ENCODE assay signal across 27 cellular contexts in the genomic region with DNA sequence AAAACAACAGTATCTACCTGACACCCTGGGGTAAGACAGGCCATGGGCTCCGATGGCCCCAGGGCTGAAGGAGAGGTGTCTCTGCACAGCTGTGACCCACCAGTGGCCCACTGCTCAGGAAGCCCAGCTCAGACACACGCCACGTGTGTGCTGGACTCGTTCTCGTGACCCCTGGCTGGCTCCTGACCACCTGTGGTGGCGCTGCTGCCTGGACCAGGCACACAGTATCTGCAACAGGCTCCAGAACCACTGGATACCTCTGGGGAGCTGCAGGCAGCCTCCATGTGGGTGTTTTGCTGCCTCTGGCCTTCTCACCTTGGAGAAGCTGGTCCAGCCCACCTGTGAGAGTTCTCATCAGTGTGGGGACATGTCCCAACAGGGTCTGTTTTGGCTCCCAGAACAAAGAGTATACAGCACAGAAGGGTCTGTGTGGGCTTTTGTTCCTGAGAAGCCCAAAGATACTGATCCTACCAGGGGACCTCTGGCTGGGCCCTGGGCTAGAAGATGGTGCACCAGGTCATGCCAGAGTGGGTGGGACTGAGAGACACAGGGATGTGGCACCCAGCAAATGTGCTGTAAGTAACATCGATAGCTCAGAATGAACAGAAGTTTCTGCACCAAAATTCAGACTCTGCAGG. TPM values are rescaled to one million over a fixed set of nuclear protein-coding genes. Genes with fewer than 3 reads are reported as not detected.
DNase-seq lines count a peak whose midpoint lies in the region; ATAC-seq, FAIRE-seq and TF ChIP-seq lines count a peak whose summit lies in the region.
"Had no signal": no experiment of that assay in that cellular context is flagged by ENCODE, and none has a peak within 500 bp of the region (broad histone marks: within the 10 kb centered on the region; RNA-seq: fewer than 3 reads in every experiment).

No MANE protein-coding gene starts in this region.

- H3K27me3 Mint-ChIP-seq in endothelial cell (ENCODE audit: unreplicated experiment), result peaks cover 2% of the 10 kb centered on the region

- no peak overlapping the region for H2AFZ ChIP-seq in IMR-90 (replicated peaks; ENCODE audit: low read length, poor library complexity)
- H2AFZ ChIP-seq in K562 (ENCODE audit: low read depth, low read length), result no peak overlapping the region

- H3K4ac ChIP-seq in IMR-90 (ENCODE audit: low read depth, low read length), result no peak overlapping the region

- CTCF ChIA-PET in IMR-90 (lab: Yijun Ruan, JAX), result no interaction called here
- CTCF ChIA-PET in K562 (lab: Yijun Ruan, JAX; ENCODE audit: low intra/inter-chr PET ratio), result no interaction called here

- peak overlapping the region; percentile 58 for H2AK9ac ChIP-seq in IMR-90 (replicated peaks; ENCODE audit: low read depth, low read length, poor library complexity)

- WGBS in IMR-90 (ENCODE audit: extremely low coverage in 2 of 2, insufficient read length in 1 of 2), 2 experiments, result 100% methylated on average over 3 of the region's 7 CpGs; no CpG with 5 or more reads in 1 of the 2 experiments
- WGBS in K562 (ENCODE audit: insufficient coverage, low coverage, missing lambda C conversion rate), result 89% methylated on average over 7 of the region's 7 CpGs
- 89 to 94% (median 92%) methylated on average over 7 of the region's 7 CpGs for WGBS in psoas muscle, 3 donors

- H3K27me3 ChIP-seq in IMR-90 (ENCODE audit: control insufficient read depth, insufficient read depth, low read length) (no peaks in the 10 kb centered on the region), K562 (ENCODE audit: control insufficient read depth in 2 of 2, insufficient read depth in 2 of 2, low read length in 2 of 2) (no peaks in the 10 kb centered on the region), psoas muscle (ENCODE audit: insufficient read depth in 3 of 3, low read length in 2 of 3) (no peaks in the 10 kb centered on the region)
- H3K27me3 ChIP-seq: BE2C had no signal

- H2BK120ac ChIP-seq in IMR-90 (ENCODE audit: low read depth, low read length), result no peak overlapping the region

- no peak overlapping the region for H2BK20ac ChIP-seq in IMR-90 (ENCODE audit: low read depth, low read length)

- H3K4me1 ChIP-seq in IMR-90 (ENCODE audit: control insufficient read depth, insufficient read depth, low read length) (peaks cover 9% of the 10 kb centered on the region), K562 (replicated peaks in 1 of 2; ENCODE audit: control insufficient read depth in 2 of 2, insufficient read depth in 2 of 2, low read length in 2 of 2) (peaks cover 4 to 14% of the 10 kb centered on the region in 2 experiments; a peak in 3 of 5 replicates), psoas muscle (peaks cover 13% of the 10 kb centered on the region)
- H3K4me1 ChIP-seq: BE2C had no signal

- H3K14ac ChIP-seq in IMR-90 (replicated peaks; ENCODE audit: low read depth, low read length), result no peak overlapping the region

- BruUV-seq in IMR-90 (replicated peaks; lab: Mats Ljungman, UMichigan), result no TSS peak
- BruUV-seq in K562 (replicated peaks; lab: Mats Ljungman, UMichigan), result no TSS peak

- no peak overlapping the region for H2BK5ac ChIP-seq in IMR-90 (ENCODE audit: low read depth, low read length, poor library complexity, severe bottlenecking)

- ATAC-seq in IMR-90 (ENCODE audit: low read depth) (no peak), K562 (0 out of 3 replicates have a peak, but pooled peaks have one; percentile 3), HG02588 (IDR thresholded peaks at IDR 0.05; ENCODE audit: unreplicated experiment) (no peak), psoas muscle (no peak), left lobe of liver (no peak)
- ATAC-seq: PC-3 had no signal

- H3K36me3 ChIP-seq in IMR-90 (ENCODE audit: control insufficient read depth, insufficient read depth, low read length) (peaks cover 36% of the 10 kb centered on the region), K562 (ENCODE audit: control insufficient read depth, insufficient read depth, low read length) (peaks cover 58% of the 10 kb centered on the region; the same call in 2 of the 3 replicates), psoas muscle (ENCODE audit: insufficient read depth in 1 of 2, low read depth in 1 of 2) (peaks cover 0 to 59% of the 10 kb centered on the region in 2 donors)

- no peak for TF ChIP-seq CTCF in IMR-90 (conservative IDR thresholded peaks at IDR 0.05; ENCODE audit: low read depth, low read length)
- TF ChIP-seq CTCF in K562 (IDR thresholded peaks at IDR 0.05 in 2 of 3, conservative IDR thresholded peaks at IDR 0.05 in 1 of 3; ENCODE audit: insufficient read depth in 2 of 3, low read depth in 1 of 3, low read length in 3 of 3), result 0 out of 6 replicates have a peak, but pooled peaks of 1 of the 3 experiments have one; percentile 6
- no peak for TF ChIP-seq CTCF in endothelial cell (IDR thresholded peaks at IDR 0.05; ENCODE audit: unreplicated experiment)
- TF ChIP-seq CTCF in psoas muscle (IDR thresholded peaks at IDR 0.05), result no peak

- no peak overlapping the region for H2BK15ac ChIP-seq in IMR-90 (ENCODE audit: low read depth, low read length)

- no peak overlapping the region for H3K23ac ChIP-seq in IMR-90 (ENCODE audit: low read depth, low read length)

- DNase-seq in IMR-90 (no peak), K562 (ENCODE audit: extremely low read depth in 1 of 4, low spot score in 3 of 4) (no peak), endothelial cell (ENCODE audit: low spot score) (no peak), posterior vena cava (ENCODE audit: low spot score) (peak; percentile 78), psoas muscle (no peak), left lobe of liver (ENCODE audit: low spot score) (no peak)
- DNase-seq: 8988T; ACHN; BE2C; CD8-positive, alpha-beta memory T cell; DMS79 treated with DMSO at 0.1 percent for 48 hours; GF-D8; GOT3; HCEC 1CT; NCI-H1105 treated with DMSO at 0.1 percent for 48 hours; NCI-H146; NCI-H1930; NCI-H2107; NCI-H446; NCI-H524 treated with DMSO at 0.1 percent for 48 hours; NCI-H774; PC-3; SK-N-SH had no signal

- peaks cover 23% of the 10 kb centered on the region for H3K36me3 Mint-ChIP-seq in endothelial cell (ENCODE audit: low read depth, unreplicated experiment)

- H3K18ac ChIP-seq in IMR-90 (ENCODE audit: low read depth, low read length), result no peak overlapping the region

- no peak for FAIRE-seq in K562 (lab: Jason Lieb, UNC)

- no peak overlapping the region for H4K8ac ChIP-seq in IMR-90 (ENCODE audit: low read depth in 2 of 2, low read length in 2 of 2)

- no peak overlapping the region for H3K56ac ChIP-seq in IMR-90 (ENCODE audit: extremely low read depth, insufficient read depth, low read length)

- H2AK5ac ChIP-seq in IMR-90 (ENCODE audit: low read depth, low read length), result no peak overlapping the region

- H3K9ac ChIP-seq in IMR-90 (ENCODE audit: low read depth, low read length) (no peak overlapping the region), K562 (ENCODE audit: insufficient read depth in 1 of 2, low read depth in 2 of 2, low read length in 2 of 2) (peak overlapping the region in 1 of 2 experiments; percentile 29; a peak in 2 of 4 replicates)
- H3K9ac ChIP-seq: SK-N-SH had no signal

- intact Hi-C loops in IMR-90 (cut with micrococcal nuclease), result no loop called here
- intact Hi-C loops in K562 (cut with micrococcal nuclease), result no loop called here
- intact Hi-C loops in posterior vena cava (cut with DNase I), result no loop called here
- intact Hi-C loops in psoas muscle (cut with DNase I), result no loop called here

- H3K4me2 ChIP-seq in IMR-90 (ENCODE audit: low read depth, low read length) (no peak overlapping the region), K562 (ENCODE audit: insufficient read depth, low read length) (no peak overlapping the region)
- H3K4me2 ChIP-seq: SK-N-SH had no signal

- H3K9me3 ChIP-seq in IMR-90 (ENCODE audit: control insufficient read depth, insufficient read depth, low read length) (no peaks in the 10 kb centered on the region), K562 (replicated peaks; ENCODE audit: control insufficient read depth, insufficient read depth, low read depth, low read length) (no peaks in the 10 kb centered on the region), psoas muscle (no peaks in the 10 kb centered on the region)
- H3K9me3 ChIP-seq: BE2C, SK-N-SH had no signal

- no peaks in the 10 kb centered on the region; a peak in 1 of 4 replicates for H3K79me1 ChIP-seq in IMR-90 (ENCODE audit: low read depth in 1 of 2, low read length in 2 of 2)

- POLR2A ChIA-PET in IMR-90 (lab: Charles Lee; ENCODE audit: unreplicated experiment) (no interaction called here), K562 (lab: Yijun Ruan, JAX) (interaction anchor here (0.6 to 2.4 kb wide), 10 partner anchors 9 to 918 kb away, joined by 3 to 11 read pairs (median 4); no protein-coding TSS in a partner anchor)

- no peak overlapping the region for H4K5ac ChIP-seq in IMR-90 (ENCODE audit: low read depth, low read length)

- no peaks in the 10 kb centered on the region for H3K9me3 Mint-ChIP-seq in endothelial cell (ENCODE audit: unreplicated experiment)
- H3K9me3 Mint-ChIP-seq: CD14-positive monocyte; CD8-positive, alpha-beta memory T cell had no signal

- in situ Hi-C loops in IMR-90 (cut with MboI; ENCODE audit: low sequenced_read_pairs), result no loop called here
- in situ Hi-C loops in K562 (cut with MboI), result no loop called here

- H3K4me1 Mint-ChIP-seq in endothelial cell (ENCODE audit: unreplicated experiment), result no peaks in the 10 kb centered on the region

- no peak for TF ChIP-seq EP300 in K562 (IDR thresholded peaks at IDR 0.05; ENCODE audit: low read length)

- peak overlapping the region; percentile 42 for H3K4me3 Mint-ChIP-seq in endothelial cell (ENCODE audit: unreplicated experiment)
- H3K4me3 Mint-ChIP-seq: CD14-positive monocyte; CD8-positive, alpha-beta memory T cell had no signal

- H3K27ac ChIP-seq in IMR-90 (ENCODE audit: insufficient read depth, low read length) (no peak overlapping the region), K562 (ENCODE audit: extremely low read depth, low read depth, low read length) (no peak overlapping the region), psoas muscle (no peak overlapping the region)

- no peak overlapping the region for H4K91ac ChIP-seq in IMR-90 (ENCODE audit: insufficient read depth, low read depth, low read length)

- dilution Hi-C loops in IMR-90 (cut with HindIII; ENCODE audit: low sequenced_read_pairs, unreplicated experiment), result no loop called here

- H4K20me1 ChIP-seq in IMR-90 (ENCODE audit: insufficient read depth, low read length), result peaks cover 13% of the 10 kb centered on the region
- peaks cover 17% of the 10 kb centered on the region for H4K20me1 ChIP-seq in K562 (replicated peaks; ENCODE audit: control insufficient read depth, insufficient read depth, low read length)

- TF ChIP-seq POLR2A in IMR-90 (IDR thresholded peaks at IDR 0.05; ENCODE audit: low read depth, low read length), result no peak
- TF ChIP-seq POLR2A in K562 (conservative IDR thresholded peaks at IDR 0.05), result no peak

- H3K4me3 ChIP-seq in IMR-90 (ENCODE audit: insufficient read depth, low read depth, low read length) (no peak overlapping the region), K562 (no peak overlapping the region), psoas muscle (no peak overlapping the region)

- TF ChIP-seq RAD21 in IMR-90 (IDR thresholded peaks at IDR 0.05; ENCODE audit: low read length) (no peak), K562 (CRISPR knock-in tag; conservative IDR thresholded peaks at IDR 0.05 in 1 of 2, IDR thresholded peaks at IDR 0.05 in 1 of 2) (no peak)

- peaks cover 15% of the 10 kb centered on the region; the same call in 1 of the 2 replicates for H3K9me1 ChIP-seq in IMR-90 (ENCODE audit: insufficient read depth, low read length)
- H3K9me1 ChIP-seq in K562 (ENCODE audit: control insufficient read depth, insufficient read depth, low read length), result no peaks in the 10 kb centered on the region

- H3K27ac Mint-ChIP-seq in endothelial cell (ENCODE audit: unreplicated experiment), result no peak overlapping the region

- no peaks in the 10 kb centered on the region for H3K79me2 ChIP-seq in K562 (ENCODE audit: control insufficient read depth, insufficient read depth, low read length)

RNA-seq across cellular contexts. Expression of a gene that starts 21.7 kb away (rescaled TPM):
- total RNA-seq in IMR-90 (2012; rRNA removed) (not detected in 2 replicates), K562 (2014; rRNA removed) (not detected in 2 replicates), K562 (2014; rRNA removed; fragmentation: Illumina TruSeq; extraction: Trizol) (not detected in 2 replicates), K562 (2015; rRNA removed; fragmentation: Illumina TruSeq; extraction: Trizol) (not detected in 2 replicates), K562 (2021) (0.09 and 0.22 TPM in 2 replicates), endothelial cell (ENCODE audit: unreplicated experiment) (0.18 TPM), posterior vena cava (not detected), psoas muscle (not detected), left lobe of liver (261 TPM)
- polyA plus RNA-seq in IMR-90 (2012; rRNA removed) (0.06 and 0.12 TPM in 2 replicates), K562 (2011; rRNA removed) (not detected in 2 replicates), K562 (2014; fragmentation: Illumina TruSeq; extraction: Trizol) (not detected in 2 replicates), K562 (2014; fragmentation: Nextera tagmentation; extraction: Ambion mirVana) (under 1 TPM; 0.04 to 0.11 TPM), K562 (2014; rRNA removed) (not detected in 2 replicates), psoas muscle (under 1 TPM; 0.03 to 0.12 (median 0.07) TPM)
- polyA plus RNA-seq in IMR-90 (2012; cell fraction: cytosol; rRNA removed), result 0.07 and 0.10 TPM in 2 replicates
- polyA plus RNA-seq in IMR-90 (2012; cell fraction: nucleus; rRNA removed; ENCODE audit: low replicate concordance), result 0.05 and 0.07 TPM in 2 replicates
- total RNA-seq in K562 (2011; cell fraction: chromatin; rRNA removed; ENCODE audit: low replicate concordance), result not detected in 2 replicates
- not detected in 2 replicates for total RNA-seq in K562 (2011; cell fraction: nucleolus; rRNA removed)
- not detected in 2 replicates for total RNA-seq in K562 (2011; cell fraction: nucleoplasm; rRNA removed)
- polyA plus RNA-seq in K562 (2011; cell fraction: cytosol; rRNA removed), result not detected in 2 replicates
- polyA plus RNA-seq in K562 (2011; cell fraction: nucleus; rRNA removed), result not detected in 2 replicates
- 0.11 and 0.16 TPM in 2 replicates for polyA plus RNA-seq in K562 (2012)
- polyA minus RNA-seq in K562 (2011; rRNA and poly(A)+ RNA removed), result not detected in 2 replicates
- polyA minus RNA-seq in K562 (2011; cell fraction: cytosol; rRNA and poly(A)+ RNA removed), result 1.0 TPM in 1 of 2 replicates, not detected in the other
- not detected in 2 replicates for polyA minus RNA-seq in K562 (2011; cell fraction: nucleus; rRNA and poly(A)+ RNA removed)
- total RNA-seq: CD8-positive, alpha-beta memory T cell; HT-29; MCF 10A had no signal
- polyA plus RNA-seq: CD14-positive monocyte, SK-N-SH had no signal

Comparison
In these comparisons a context has a peak if more than half of its experiments do, and no peak if none do; other contexts are left out.
1. RNA of a gene that starts 21.7 kb away (total RNA-seq): 261 TPM in left lobe of liver (single experiment); 0.18 TPM in endothelial cell (single experiment), not detected in posterior vena cava, 0.09 to 0.22 TPM in K562, not detected in IMR-90 and not detected in psoas muscle; every median in the first group is over 100 times any median in the second.